1 cellular context compared by ENCODE assay signal in genomic region chr9:124632077-124632621, GRCh38.
A peak's percentile ranks its signal among the peaks of the same experiment; 100 is the strongest.
TF ChIP-seq lines count a peak whose summit lies in the region.

No MANE protein-coding gene starts in this region.

TF ChIP-seq in K562, 482 proteins besides CTCF, POLR2A, EP300 and RAD21:
- TF ChIP-seq PBX2 (CRISPR knock-in tag; IDR thresholded peaks at IDR 0.05; ENCODE audit: low read depth) = no peak
- peak; percentile 46; the same call in 1 of the 2 replicates for TF ChIP-seq PBX2 (tag; conservative IDR thresholded peaks at IDR 0.05; ENCODE audit: low read depth)
- TF ChIP-seq PKNOX1 (IDR thresholded peaks at IDR 0.05) = peak; percentile 12; the same call in 1 of the 2 replicates
- TF ChIP-seq FOXM1 (IDR thresholded peaks at IDR 0.05; ENCODE audit: low read depth) = peak; percentile 83
- TF ChIP-seq FOXM1 (CRISPR knock-in tag; IDR thresholded peaks at IDR 0.05; ENCODE audit: low read depth) = no peak; the same call in 1 of the 2 replicates
- TF ChIP-seq MYBL2 (IDR thresholded peaks at IDR 0.05; ENCODE audit: low read depth) = peak; percentile 52; the same call in 1 of the 2 replicates
- no peak for TF ChIP-seq MYBL2 (CRISPR knock-in tag; IDR thresholded peaks at IDR 0.05; ENCODE audit: borderline replicate concordance)
- TF ChIP-seq ZNF41 (CRISPR knock-in tag; conservative IDR thresholded peaks at IDR 0.05) = no peak
- peak; percentile 15; the same call in 1 of the 2 replicates for TF ChIP-seq FOSL1 (tag; conservative IDR thresholded peaks at IDR 0.05)
- TF ChIP-seq GTF3C2 (IDR thresholded peaks at IDR 0.05; ENCODE audit: borderline replicate concordance, extremely low read depth, insufficient read length) = no peak
- 0 out of 2 replicates have a peak, but pooled peaks have one; percentile 33 for TF ChIP-seq ZNF395 (CRISPR knock-in tag; IDR thresholded peaks at IDR 0.05)
- peak; percentile 63 for TF ChIP-seq MEIS2 (IDR thresholded peaks at IDR 0.05; ENCODE audit: partially characterized antibody)
- TF ChIP-seq NFIC (IDR thresholded peaks at IDR 0.05) = 0 out of 2 replicates have a peak, but pooled peaks have one; percentile 8
- TF ChIP-seq ZNF518B (CRISPR knock-in tag; IDR thresholded peaks at IDR 0.05) = no peak
- TF ChIP-seq TEAD4 (IDR thresholded peaks at IDR 0.05; ENCODE audit: low read length) = peak; percentile 23; the same call in 1 of the 2 replicates
- TF ChIP-seq TEAD4 (CRISPR knock-in tag; IDR thresholded peaks at IDR 0.05; ENCODE audit: borderline replicate concordance) = no peak
